ENCODE assay signal across 9 cellular contexts in genomic region chr18:57837917-57838548, GRCh38. TPM values are rescaled to one million over a fixed set of nuclear protein-coding genes. Genes with fewer than 3 reads are reported as not detected.
DNase-seq lines count a peak whose midpoint lies in the region; ATAC-seq, FAIRE-seq and TF ChIP-seq lines count a peak whose summit lies in the region.
"Had no signal": no experiment of that assay in that cellular context is flagged by ENCODE, and none has a peak within 500 bp of the region (broad histone marks: within the 10 kb centered on the region; RNA-seq: fewer than 3 reads in every experiment).

No MANE protein-coding gene starts in this region.

- H3K56ac ChIP-seq in IMR-90 (ENCODE audit: extremely low read depth, insufficient read depth, low read length), result no peak overlapping the region

- TF ChIP-seq RAD21 in IMR-90 (IDR thresholded peaks at IDR 0.05; ENCODE audit: low read length), result no peak

- peaks cover 0 to 11% of the 10 kb centered on the region in 2 experiments; a peak in 2 of 4 replicates for H3K79me1 ChIP-seq in IMR-90 (ENCODE audit: low read depth in 1 of 2, low read length in 2 of 2)

- peak overlapping the region; percentile 97 for H2AK5ac ChIP-seq in IMR-90 (ENCODE audit: low read depth, low read length)

- peak overlapping the region; percentile 96 for H2BK120ac ChIP-seq in IMR-90 (ENCODE audit: low read depth, low read length)

- peaks cover 9% of the 10 kb centered on the region for H3K9me1 ChIP-seq in IMR-90 (ENCODE audit: insufficient read depth, low read length)

- H2BK5ac ChIP-seq in IMR-90 (ENCODE audit: low read depth, low read length, poor library complexity, severe bottlenecking), result peak overlapping the region; percentile 84

- H3K36me3 ChIP-seq in IMR-90 (ENCODE audit: control insufficient read depth, insufficient read depth, low read length), result no peaks in the 10 kb centered on the region
- H3K36me3 ChIP-seq in OCI-LY7 (ENCODE audit: insufficient read depth, low read length), result no peaks in the 10 kb centered on the region

- H4K91ac ChIP-seq in IMR-90 (ENCODE audit: insufficient read depth, low read depth, low read length), result peak overlapping the region; percentile 42; the same call in 1 of the 2 replicates

- no peaks in the 10 kb centered on the region for H3K9me2 ChIP-seq in OCI-LY7 (ENCODE audit: insufficient read depth, low read length)

- no peak overlapping the region for H2AK9ac ChIP-seq in IMR-90 (replicated peaks; ENCODE audit: low read depth, low read length, poor library complexity)

- WGBS in IMR-90 (ENCODE audit: extremely low coverage in 2 of 2, insufficient read length in 1 of 2), 2 experiments, result 95% methylated on average over 4 of the region's 12 CpGs; no CpG with 5 or more reads in 1 of the 2 experiments

- no peaks in the 10 kb centered on the region for H3K9me3 ChIP-seq in IMR-90 (ENCODE audit: control insufficient read depth, insufficient read depth, low read length)
- H3K9me3 ChIP-seq in OCI-LY7 (ENCODE audit: low read length), result no peaks in the 10 kb centered on the region

- ATAC-seq in GM21515 (IDR thresholded peaks at IDR 0.05; ENCODE audit: unreplicated experiment) (peak; percentile 82), IMR-90 (ENCODE audit: low read depth) (no peak)

- H2AFZ ChIP-seq in IMR-90 (replicated peaks; ENCODE audit: low read length, poor library complexity) (peak overlapping the region; percentile 91), OCI-LY7 (ENCODE audit: low read length) (no peak overlapping the region)

- H2BK15ac ChIP-seq in IMR-90 (ENCODE audit: low read depth, low read length), result peak overlapping the region; percentile 99

- TF ChIP-seq CTCF in GM10248 (IDR thresholded peaks at IDR 0.05; ENCODE audit: control extremely low read depth, extremely low read depth, low read depth, missing control alignments) (no peak), IMR-90 (conservative IDR thresholded peaks at IDR 0.05; ENCODE audit: low read depth, low read length) (no peak), epithelial cell of proximal tubule (conservative IDR thresholded peaks at IDR 0.05; ENCODE audit: low read depth, low read length) (no peak), OCI-LY7 (conservative IDR thresholded peaks at IDR 0.05; ENCODE audit: low read length) (no peak)

- H3K23ac ChIP-seq in IMR-90 (ENCODE audit: low read depth, low read length), result peak overlapping the region; percentile 79

- no peaks in the 10 kb centered on the region for H3K27me3 ChIP-seq in IMR-90 (ENCODE audit: control insufficient read depth, insufficient read depth, low read length)

- intact Hi-C loops in IMR-90 (cut with micrococcal nuclease) (no loop called here), OCI-LY7 (cut with micrococcal nuclease; ENCODE audit: unreplicated experiment) (no loop called here)

- dilution Hi-C loops in IMR-90 (cut with HindIII; ENCODE audit: low sequenced_read_pairs, unreplicated experiment), result no loop called here

- POLR2A ChIA-PET in GM10248 (lab: Yijun Ruan, JAX), result interaction anchor here (0.9 kb wide), 1 partner anchor 207 kb away, joined by 3 read pairs; no protein-coding TSS in a partner anchor
- POLR2A ChIA-PET in IMR-90 (lab: Charles Lee; ENCODE audit: unreplicated experiment), result no interaction called here
- POLR2A ChIA-PET in OCI-LY7 (lab: Charles Lee), result no interaction called here

- H4K20me1 ChIP-seq in IMR-90 (ENCODE audit: insufficient read depth, low read length), result no peaks in the 10 kb centered on the region
- no peaks in the 10 kb centered on the region for H4K20me1 ChIP-seq in OCI-LY7 (ENCODE audit: insufficient read depth, low read length)

- H3K4me3 ChIP-seq in IMR-90 (ENCODE audit: insufficient read depth, low read depth, low read length) (no peak overlapping the region), epithelial cell of proximal tubule (ENCODE audit: low read depth, low read length) (no peak overlapping the region), OCI-LY7 (ENCODE audit: low read depth, low read length, poor library complexity, severe bottlenecking) (no peak overlapping the region)

- peak overlapping the region; percentile 47; the same call in 1 of the 2 replicates for H4K5ac ChIP-seq in IMR-90 (ENCODE audit: low read depth, low read length)

- peak overlapping the region; percentile 68 to 94; a peak in 3 of 4 replicates for H4K8ac ChIP-seq in IMR-90 (ENCODE audit: low read depth in 2 of 2, low read length in 2 of 2)

- TF ChIP-seq POLR2A in IMR-90 (IDR thresholded peaks at IDR 0.05; ENCODE audit: low read depth, low read length), result no peak

- peak overlapping the region; percentile 93 for H3K4ac ChIP-seq in IMR-90 (ENCODE audit: low read depth, low read length)

- peak; percentile 26 for DNase-seq in GM10248 (ENCODE audit: extremely low spot score)
- peak; percentile 37 for DNase-seq in IMR-90
- DNase-seq in epithelial cell of proximal tubule (ENCODE audit: low read depth), result peak; percentile 56
- DNase-seq in frontal cortex (ENCODE audit: low spot score in 2 of 2), result no peak
- DNase-seq in NCI-H1930 (lab: John Stamatoyannopoulos, UW), result no peak
- no peak for DNase-seq in OCI-LY7 (ENCODE audit: low spot score)
- DNase-seq in NCI-H1092 (lab: John Stamatoyannopoulos, UW), result no peak

- no peaks in the 10 kb centered on the region for H3K79me2 ChIP-seq in OCI-LY7 (ENCODE audit: insufficient read depth, low read depth, low read length)

- H3K14ac ChIP-seq in IMR-90 (replicated peaks; ENCODE audit: low read depth, low read length), result peak overlapping the region; percentile 98

- H3K9ac ChIP-seq in IMR-90 (ENCODE audit: low read depth, low read length), result no peak overlapping the region

- CTCF ChIA-PET in GM10248 (lab: Yijun Ruan, JAX) (interaction anchor here (0.9 to 1.4 kb wide), 5 partner anchors 10 to 207 kb away, joined by 3 to 4 read pairs (median 3); partner anchors contain the start of gene NEDD4L), IMR-90 (lab: Yijun Ruan, JAX) (interaction anchor here (0.6 to 1.6 kb wide), 2 partner anchors 9 to 12 kb away, joined by 4 to 5 read pairs; no protein-coding TSS in a partner anchor), OCI-LY7 (lab: Charles Lee; ENCODE audit: unreplicated experiment) (no interaction called here)

- H3K18ac ChIP-seq in IMR-90 (ENCODE audit: low read depth, low read length), result peak overlapping the region; percentile 63; the same call in 1 of the 2 replicates

- in situ Hi-C loops in IMR-90 (cut with MboI; ENCODE audit: low sequenced_read_pairs), result no loop called here

- H3K27ac ChIP-seq in IMR-90 (ENCODE audit: insufficient read depth, low read length) (no peak overlapping the region), OCI-LY7 (ENCODE audit: low read depth, low read length, poor library complexity, severe bottlenecking) (no peak overlapping the region)

- peak overlapping the region; percentile 96 for H2BK20ac ChIP-seq in IMR-90 (ENCODE audit: low read depth, low read length)

- no TSS peak for BruUV-seq in IMR-90 (replicated peaks; lab: Mats Ljungman, UMichigan)
- BruUV-seq in OCI-LY7 (replicated peaks; lab: Mats Ljungman, UMichigan), result no TSS peak

- no peak overlapping the region for H3K4me2 ChIP-seq in IMR-90 (ENCODE audit: low read depth, low read length)
- H3K4me2 ChIP-seq in OCI-LY7 (ENCODE audit: low read length), result no peak overlapping the region

- no peak for FAIRE-seq in frontal cortex (lab: Jason Lieb, UNC)

- peaks cover 8% of the 10 kb centered on the region for H3K4me1 ChIP-seq in IMR-90 (ENCODE audit: control insufficient read depth, insufficient read depth, low read length)
- H3K4me1 ChIP-seq in OCI-LY7 (ENCODE audit: insufficient read depth, low read length, poor library complexity, severe bottlenecking), result no peaks in the 10 kb centered on the region

TF ChIP-seq in IMR-90, 13 proteins besides CTCF, POLR2A, EP300 and RAD21:
- TF ChIP-seq CEBPB (IDR thresholded peaks at IDR 0.05; ENCODE audit: low read depth, low read length), result no peak

RNA-seq across cellular contexts. Expression of gene ATP8B1, which starts 34.9 kb away (rescaled TPM):
- total RNA-seq in IMR-90 (2012; rRNA removed) (136 and 170 TPM in 2 replicates), epithelial cell of proximal tubule (14.4 and 26.6 TPM in 2 replicates), frontal cortex (5.7 TPM), OCI-LY7 (2022) (not detected in 2 replicates)
- 57.7 and 64.3 TPM in 2 replicates for polyA plus RNA-seq in IMR-90 (2012; rRNA removed)
- 23.4 and 27.5 TPM in 2 replicates for polyA plus RNA-seq in IMR-90 (2012; cell fraction: cytosol; rRNA removed)
- polyA plus RNA-seq in IMR-90 (2012; cell fraction: nucleus; rRNA removed; ENCODE audit: low replicate concordance), result 31.8 and 116 TPM in 2 replicates
- not detected in 2 replicates for total RNA-seq in OCI-LY7 (2014; rRNA removed; shearing (Covaris generic))
- polyA plus RNA-seq: neural cell had no signal

Comparison
In these comparisons a context has a peak if more than half of its experiments do, and no peak if none do; other contexts are left out.
1. DNase-seq: peak in GM10248 (single experiment), IMR-90 (single experiment) and epithelial cell of proximal tubule (single experiment); none in frontal cortex (0 of 2), NCI-H1930 (0 of 2), OCI-LY7 (single experiment) and NCI-H1092 (single experiment).